Comparison of ENCODE assay signal across 31 cellular contexts in genomic region chr4:136442447-136442846, GRCh38.
"Had no signal": no experiment of that assay in that cellular context is flagged by ENCODE, and none has a peak within 500 bp of the region (broad histone marks: within the 10 kb centered on the region; RNA-seq: fewer than 3 reads in every experiment).

No MANE protein-coding gene starts in this region.

- DNase-seq: activated CD4-positive, alpha-beta memory T cell treated with anti-CD3 and anti-CD28 coated beads for 36 hours; activated CD4-positive, alpha-beta T cell treated with anti-CD3 and anti-CD28 coated beads for 36 hours; activated CD4-positive, alpha-beta T cell treated with anti-CD3 and anti-CD28 coated beads, Interleukin-2, amount 10 ng/mL, durations not matched to agents 24 days and 14 days; activated CD4-positive, CD25-positive, alpha-beta regulatory T cell; activated CD4-positive, CD25-positive, alpha-beta regulatory T cell treated with anti-CD3 and anti-CD28 coated beads, Interleukin-2, amount 50 U/mL, for 72 hours; activated CD8-positive, alpha-beta memory T cell treated with anti-CD3 and anti-CD28 coated beads, Interleukin-2, amount 10 ng/mL, durations not matched to agents 7 days and 5 days; activated CD8-positive, alpha-beta memory T cell treated with anti-CD3 and anti-CD28 coated beads, Interleukin-2, amount 50 U/mL, for 4 hours; activated CD8-positive, alpha-beta T cell treated with anti-CD3 and anti-CD28 coated beads, Interleukin-2, amount 10 ng/mL, durations not matched to agents 7 days and 5 days; activated effector memory CD4-positive, alpha-beta T cell treated with anti-CD3 and anti-CD28 coated beads, Interleukin-2, amount 50 U/mL, for 16 hours; activated naive CD4-positive, alpha-beta T cell treated with anti-CD3 and anti-CD28 coated beads for 36 hours; activated naive CD8-positive, alpha-beta T cell treated with anti-CD3 and anti-CD28 coated beads for 36 hours; activated naive CD8-positive, alpha-beta T cell treated with anti-CD3 and anti-CD28 coated beads, Interleukin-2, amount 50 U/mL, for 24 hours; activated T-cell treated with anti-CD3 and anti-CD28 coated beads, Interleukin-2, amount 50 U/mL, for 1 hour; activated T-cell treated with anti-CD3 and anti-CD28 coated beads, Interleukin-2, amount 50 U/mL, for 48 hours; adrenal gland; amygdala; aorta; body of pancreas; caudate nucleus; cortex of kidney; dermis blood vessel endothelial cell; effector CD4-positive, alpha-beta T cell; effector memory CD8-positive, alpha-beta T cell; erythroblast; foreskin keratinocyte; gastrocnemius medialis; T-helper 2 cell had no signal

- H3K4me3 Mint-ChIP-seq: activated CD4-positive, alpha-beta memory T cell treated with anti-CD3 and anti-CD28 coated beads for 36 hours; activated CD4-positive, alpha-beta T cell treated with anti-CD3 and anti-CD28 coated beads for 36 hours; activated CD4-positive, alpha-beta T cell treated with anti-CD3 and anti-CD28 coated beads, Interleukin-2, amount 10 ng/mL, durations not matched to agents 24 days and 14 days; activated CD8-positive, alpha-beta memory T cell treated with anti-CD3 and anti-CD28 coated beads, Interleukin-2, amount 10 ng/mL, durations not matched to agents 7 days and 5 days; activated CD8-positive, alpha-beta T cell treated with anti-CD3 and anti-CD28 coated beads, Interleukin-2, amount 10 ng/mL, durations not matched to agents 7 days and 5 days; activated naive CD4-positive, alpha-beta T cell treated with anti-CD3 and anti-CD28 coated beads for 36 hours; activated naive CD4-positive, alpha-beta T cell treated with anti-CD3 and anti-CD28 coated beads, Interleukin-2, amount 50 U/mL, for 24 hours; activated naive CD8-positive, alpha-beta T cell treated with anti-CD3 and anti-CD28 coated beads for 36 hours; activated naive CD8-positive, alpha-beta T cell treated with anti-CD3 and anti-CD28 coated beads, Interleukin-2, amount 50 U/mL, for 24 hours; activated T-helper 1 cell treated with anti-CD3 and anti-CD28 coated beads, Interleukin-12 subunit alpha, Interleukin-12 subunit beta, Interleukin-2, Interleukin-4 antibody, amounts not matched to agents 30 ng/mL and 10 ng/mL and 1 ng/mL, durations not matched to agents 14 hours and 24 hours and 36 hours; effector memory CD8-positive, alpha-beta T cell had no signal

- H3K4me1 Mint-ChIP-seq: activated CD4-positive, alpha-beta T cell treated with anti-CD3 and anti-CD28 coated beads for 36 hours; activated CD4-positive, alpha-beta T cell treated with anti-CD3 and anti-CD28 coated beads, Interleukin-2, amount 10 ng/mL, durations not matched to agents 24 days and 14 days; activated CD8-positive, alpha-beta memory T cell treated with anti-CD3 and anti-CD28 coated beads, Interleukin-2, amount 10 ng/mL, durations not matched to agents 7 days and 5 days; activated naive CD4-positive, alpha-beta T cell treated with anti-CD3 and anti-CD28 coated beads, Interleukin-2, amount 50 U/mL, for 24 hours; activated naive CD8-positive, alpha-beta T cell treated with anti-CD3 and anti-CD28 coated beads for 36 hours; activated naive CD8-positive, alpha-beta T cell treated with anti-CD3 and anti-CD28 coated beads, Interleukin-2, amount 50 U/mL, for 24 hours had no signal

- H3K27me3 Mint-ChIP-seq: activated CD4-positive, alpha-beta memory T cell treated with anti-CD3 and anti-CD28 coated beads for 36 hours; activated CD4-positive, alpha-beta T cell treated with anti-CD3 and anti-CD28 coated beads for 36 hours; activated CD4-positive, alpha-beta T cell treated with anti-CD3 and anti-CD28 coated beads, Interleukin-2, amount 10 ng/mL, durations not matched to agents 24 days and 14 days; activated CD8-positive, alpha-beta memory T cell treated with anti-CD3 and anti-CD28 coated beads, Interleukin-2, amount 10 ng/mL, durations not matched to agents 7 days and 5 days; activated naive CD4-positive, alpha-beta T cell treated with anti-CD3 and anti-CD28 coated beads, Interleukin-2, amount 50 U/mL, for 24 hours; activated naive CD8-positive, alpha-beta T cell treated with anti-CD3 and anti-CD28 coated beads for 36 hours; activated naive CD8-positive, alpha-beta T cell treated with anti-CD3 and anti-CD28 coated beads, Interleukin-2, amount 50 U/mL, for 24 hours; effector memory CD8-positive, alpha-beta T cell had no signal

- H3K4me3 ChIP-seq: adrenal gland, body of pancreas, esophagus muscularis mucosa, gastrocnemius medialis had no signal

- H3K27ac ChIP-seq: adrenal gland, body of pancreas, esophagus muscularis mucosa, foreskin keratinocyte, gastrocnemius medialis had no signal

- H3K9me3 Mint-ChIP-seq: activated CD4-positive, alpha-beta memory T cell treated with anti-CD3 and anti-CD28 coated beads for 36 hours; activated CD4-positive, alpha-beta T cell treated with anti-CD3 and anti-CD28 coated beads, Interleukin-2, amount 10 ng/mL, durations not matched to agents 24 days and 14 days; activated naive CD4-positive, alpha-beta T cell treated with anti-CD3 and anti-CD28 coated beads, Interleukin-2, amount 50 U/mL, for 24 hours; activated naive CD8-positive, alpha-beta T cell treated with anti-CD3 and anti-CD28 coated beads for 36 hours; activated naive CD8-positive, alpha-beta T cell treated with anti-CD3 and anti-CD28 coated beads, Interleukin-2, amount 50 U/mL, for 24 hours; activated T-helper 1 cell treated with anti-CD3 and anti-CD28 coated beads, Interleukin-12 subunit alpha, Interleukin-12 subunit beta, Interleukin-2, Interleukin-4 antibody, amounts not matched to agents 30 ng/mL and 10 ng/mL and 1 ng/mL, durations not matched to agents 14 hours and 24 hours and 36 hours; activated T-helper 2 cell treated with anti-CD3 and anti-CD28 coated beads, Interferon-gamma antibody, Interleukin-2, Interleukin-4, amounts not matched to agents 10 μg/mL and 5 μg/mL and 100 μg/mL, durations not matched to agents 14 hours and 24 hours and 36 hours; effector memory CD8-positive, alpha-beta T cell had no signal

- H3K27me3 ChIP-seq: adrenal gland, body of pancreas, esophagus muscularis mucosa, foreskin keratinocyte, gastrocnemius medialis had no signal

- H3K9me3 ChIP-seq: adrenal gland, body of pancreas, esophagus muscularis mucosa, gastrocnemius medialis had no signal

- H3K36me3 Mint-ChIP-seq: activated CD4-positive, alpha-beta memory T cell treated with anti-CD3 and anti-CD28 coated beads for 36 hours; activated CD8-positive, alpha-beta memory T cell treated with anti-CD3 and anti-CD28 coated beads, Interleukin-2, amount 10 ng/mL, durations not matched to agents 7 days and 5 days; activated naive CD4-positive, alpha-beta T cell treated with anti-CD3 and anti-CD28 coated beads, Interleukin-2, amount 50 U/mL, for 24 hours; activated naive CD8-positive, alpha-beta T cell treated with anti-CD3 and anti-CD28 coated beads for 36 hours had no signal

- H3K36me3 ChIP-seq: adrenal gland, esophagus muscularis mucosa, gastrocnemius medialis had no signal

- ATAC-seq: activated CD4-positive, alpha-beta T cell treated with anti-CD3 and anti-CD28 coated beads for 36 hours; activated CD8-positive, alpha-beta memory T cell treated with anti-CD3 and anti-CD28 coated beads, Interleukin-2, amount 10 ng/mL, durations not matched to agents 7 days and 5 days; activated CD8-positive, alpha-beta T cell treated with anti-CD3 and anti-CD28 coated beads, Interleukin-2, amount 10 ng/mL, durations not matched to agents 7 days and 5 days; activated naive CD8-positive, alpha-beta T cell treated with anti-CD3 and anti-CD28 coated beads, Interleukin-2, amount 50 U/mL, for 24 hours; body of pancreas; effector memory CD8-positive, alpha-beta T cell; foreskin keratinocyte; gastrocnemius medialis had no signal

- H3K27ac Mint-ChIP-seq: activated CD4-positive, alpha-beta memory T cell treated with anti-CD3 and anti-CD28 coated beads for 36 hours; activated CD4-positive, alpha-beta T cell treated with anti-CD3 and anti-CD28 coated beads for 36 hours; activated CD4-positive, alpha-beta T cell treated with anti-CD3 and anti-CD28 coated beads, Interleukin-2, amount 10 ng/mL, durations not matched to agents 24 days and 14 days; activated CD8-positive, alpha-beta memory T cell treated with anti-CD3 and anti-CD28 coated beads, Interleukin-2, amount 10 ng/mL, durations not matched to agents 7 days and 5 days; activated CD8-positive, alpha-beta T cell treated with anti-CD3 and anti-CD28 coated beads, Interleukin-2, amount 10 ng/mL, durations not matched to agents 7 days and 5 days; activated naive CD4-positive, alpha-beta T cell treated with anti-CD3 and anti-CD28 coated beads for 36 hours; activated naive CD4-positive, alpha-beta T cell treated with anti-CD3 and anti-CD28 coated beads, Interleukin-2, amount 50 U/mL, for 24 hours; activated naive CD8-positive, alpha-beta T cell treated with anti-CD3 and anti-CD28 coated beads for 36 hours; activated naive CD8-positive, alpha-beta T cell treated with anti-CD3 and anti-CD28 coated beads, Interleukin-2, amount 50 U/mL, for 24 hours; activated T-helper 1 cell treated with anti-CD3 and anti-CD28 coated beads, Interleukin-12 subunit alpha, Interleukin-12 subunit beta, Interleukin-2, Interleukin-4 antibody, amounts not matched to agents 30 ng/mL and 10 ng/mL and 1 ng/mL, durations not matched to agents 14 hours and 24 hours and 36 hours; activated T-helper 2 cell treated with anti-CD3 and anti-CD28 coated beads, Interferon-gamma antibody, Interleukin-2, Interleukin-4, amounts not matched to agents 10 μg/mL and 5 μg/mL and 100 μg/mL, durations not matched to agents 14 hours and 24 hours and 36 hours; effector memory CD8-positive, alpha-beta T cell had no signal

- H3K4me1 ChIP-seq: adrenal gland, body of pancreas, esophagus muscularis mucosa, foreskin keratinocyte, gastrocnemius medialis had no signal
